Comparison of ENCODE assay signal across 12 cellular contexts in the genomic region with DNA sequence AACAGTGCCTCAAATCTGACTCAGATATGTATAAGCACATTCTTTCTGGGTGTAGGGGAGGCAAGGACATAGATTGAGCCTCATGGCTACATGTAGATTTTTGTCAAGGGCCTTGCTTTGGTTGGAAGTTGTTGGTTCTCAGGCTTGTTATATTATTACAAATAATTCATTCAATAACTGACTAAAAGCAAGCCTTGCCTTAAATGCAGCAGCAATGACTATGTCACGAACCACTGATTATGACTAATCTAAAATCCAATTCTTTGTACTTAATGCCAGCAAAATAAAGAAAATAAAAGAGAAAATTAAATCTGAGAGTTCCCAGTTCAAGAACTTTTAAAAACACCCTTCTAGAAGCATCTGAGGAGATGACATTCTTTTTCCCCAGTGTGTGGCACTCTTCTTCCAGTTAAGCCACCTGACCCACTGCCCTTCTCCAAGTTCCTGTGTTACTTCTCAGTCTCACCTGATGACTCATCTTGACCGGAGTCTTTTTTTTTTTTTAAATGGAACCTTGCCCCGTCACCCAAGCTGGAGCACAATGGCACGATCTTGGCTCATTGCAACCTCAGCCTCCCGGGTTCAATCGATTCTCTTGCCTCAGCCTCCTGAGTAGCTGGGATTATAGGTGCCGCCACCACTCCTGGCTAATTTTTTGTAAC.
DNase-seq lines count a peak whose midpoint lies in the region; ATAC-seq and TF ChIP-seq lines count a peak whose summit lies in the region.
"Had no signal": no experiment of that assay in that cellular context is flagged by ENCODE, and none has a peak within 500 bp of the region (broad histone marks: within the 10 kb centered on the region; RNA-seq: fewer than 3 reads in every experiment).

No MANE protein-coding gene starts in this region.

- no peaks in the 10 kb centered on the region for H3K9me3 ChIP-seq in WERI-Rb-1 (ENCODE audit: severe bottlenecking)

- DNase-seq in H7, result peak; percentile 7
- DNase-seq in OCI-M1 (lab: John Stamatoyannopoulos, UW), result peak; percentile 4
- DNase-seq in foreskin keratinocyte, result peak; percentile 39 to 72
- DNase-seq in WERI-Rb-1, result no peak
- no peak for DNase-seq in activated CD8-positive, alpha-beta memory T cell treated with anti-CD3 and anti-CD28 coated beads, Interleukin-2, amount 50 U/mL, for 4 hours
- DNase-seq in NCI-H1930 (lab: John Stamatoyannopoulos, UW), result no peak
- DNase-seq: activated CD4-positive, CD25-positive, alpha-beta regulatory T cell treated with anti-CD3 and anti-CD28 coated beads, Interleukin-2, amount 50 U/mL, for 72 hours; amniotic stem cell; NCI-H524 had no signal

- ATAC-seq in foreskin keratinocyte (peak; percentile 82), HG02870 (IDR thresholded peaks at IDR 0.05; ENCODE audit: unreplicated experiment) (no peak)

- peaks cover 24% of the 10 kb centered on the region for H3K4me1 ChIP-seq in foreskin keratinocyte
- H3K4me1 ChIP-seq: neural progenitor cell had no signal

- H3K27ac ChIP-seq in C4-2B (no peak overlapping the region), foreskin keratinocyte (no peak overlapping the region), WERI-Rb-1 (no peak overlapping the region)
- H3K27ac ChIP-seq: neural progenitor cell had no signal

- H3K36me3 ChIP-seq in H7 (replicated peaks; ENCODE audit: control insufficient read depth, insufficient read depth, low read length) (no peaks in the 10 kb centered on the region), WERI-Rb-1 (no peaks in the 10 kb centered on the region)
- H3K36me3 ChIP-seq: neural progenitor cell had no signal

- H3K4me3 ChIP-seq in H7 (ENCODE audit: insufficient read depth, low read depth, low read length), result no peak overlapping the region
- no peak overlapping the region for H3K4me3 ChIP-seq in WERI-Rb-1 (ENCODE audit: low read depth, low read length)
- H3K4me3 ChIP-seq: neural progenitor cell had no signal

- H3K27me3 ChIP-seq in H7 (ENCODE audit: control insufficient read depth, insufficient read depth, low read length), result no peaks in the 10 kb centered on the region
- H3K27me3 ChIP-seq in foreskin keratinocyte, result no peaks in the 10 kb centered on the region
- no peaks in the 10 kb centered on the region for H3K27me3 ChIP-seq in WERI-Rb-1 (ENCODE audit: insufficient read depth, low read depth, severe bottlenecking)
- H3K27me3 ChIP-seq: neural progenitor cell had no signal

- TF ChIP-seq CTCF in C4-2B (conservative IDR thresholded peaks at IDR 0.05) (peak; percentile 40), foreskin keratinocyte (conservative IDR thresholded peaks at IDR 0.05) (peak; percentile 56), WERI-Rb-1 (IDR thresholded peaks at IDR 0.05; ENCODE audit: low read depth, low read length) (no peak)

Comparison
In these comparisons a context has a peak if more than half of its experiments do, and no peak if none do; other contexts are left out.
1. DNase-seq: peak in H7 (single experiment), OCI-M1 (single experiment) and foreskin keratinocyte (2 of 2); none in WERI-Rb-1 (single experiment), activated CD8-positive, alpha-beta memory T cell treated with anti-CD3 and anti-CD28 coated beads, Interleukin-2, amount 50 U/mL, for 4 hours (single experiment) and NCI-H1930 (0 of 2).